12 cellular contexts compared by ENCODE assay signal in genomic region chr5:115551415-115551814, GRCh38. TPM values are rescaled to one million over a fixed set of nuclear protein-coding genes. Genes with fewer than 3 reads are reported as not detected.
DNase-seq lines count a peak whose midpoint lies in the region; ATAC-seq and TF ChIP-seq lines count a peak whose summit lies in the region.
"Had no signal": no experiment of that assay in that cellular context is flagged by ENCODE, and none has a peak within 500 bp of the region (broad histone marks: within the 10 kb centered on the region; RNA-seq: fewer than 3 reads in every experiment).

No MANE protein-coding gene starts in this region.

- dilution Hi-C loops in mammary epithelial cell (cut with HindIII; ENCODE audit: low sequenced_read_pairs) = no loop called here

- no peak for TF ChIP-seq CTCF in mammary epithelial cell (conservative IDR thresholded peaks at IDR 0.05 in 1 of 2, IDR thresholded peaks at IDR 0.05 in 1 of 2; ENCODE audit: extremely low read depth in 1 of 2, insufficient read depth in 1 of 2, low read depth in 1 of 2, low read length in 2 of 2)

- no peak overlapping the region for H2AFZ ChIP-seq in mammary epithelial cell (ENCODE audit: low read depth, low read length)

- no peak overlapping the region for H3K4me2 ChIP-seq in mammary epithelial cell (ENCODE audit: insufficient read depth, low read depth, low read length)

- H3K4me3 ChIP-seq in mammary epithelial cell (replicated peaks in 1 of 3; ENCODE audit: insufficient read depth in 1 of 3, low read depth in 2 of 3, low read length in 3 of 3) (no peak overlapping the region), right cardiac atrium (ENCODE audit: low read length) (no peak overlapping the region)
- H3K4me3 ChIP-seq: uterus had no signal

- no peaks in the 10 kb centered on the region for H3K79me2 ChIP-seq in mammary epithelial cell (ENCODE audit: insufficient read depth, low read length)

- no peaks in the 10 kb centered on the region for H3K27me3 ChIP-seq in mammary epithelial cell (ENCODE audit: insufficient read depth, low read length)
- no peaks in the 10 kb centered on the region for H3K27me3 ChIP-seq in right cardiac atrium (ENCODE audit: control insufficient read depth, insufficient read depth)
- H3K27me3 ChIP-seq: uterus had no signal

- H3K27ac ChIP-seq in mammary epithelial cell (ENCODE audit: insufficient read depth, low read depth, low read length) = no peak overlapping the region
- no peak overlapping the region for H3K27ac ChIP-seq in right cardiac atrium (ENCODE audit: low read length)
- H3K27ac ChIP-seq: uterus, VCaP had no signal

- CTCF ChIA-PET in mammary epithelial cell (lab: Charles Lee; ENCODE audit: low non-redundant PET) = interaction anchor here (0.9 kb wide), 1 partner anchor 23 kb away, joined by 6 read pairs; no protein-coding TSS in a partner anchor

- peak; percentile 42 to 89 for ATAC-seq in right cardiac atrium
- no peak for ATAC-seq in HG02798 (IDR thresholded peaks at IDR 0.05; ENCODE audit: poor library complexity, unreplicated experiment)

- DNase-seq in AG08395 (ENCODE audit: low spot score) (peak; percentile 49), HT1080 (ENCODE audit: low read depth) (peak; percentile 69), mammary epithelial cell (peak; percentile 67), right cardiac atrium (peak in 1 of 3 donors; percentile 18), T1000 (lab: John Stamatoyannopoulos, UW) (no peak), inferior parietal cortex (ENCODE audit: extremely low spot score) (no peak)
- DNase-seq in stimulated activated CD4-positive, alpha-beta T cell treated with anti-CD3 and anti-CD28 coated beads, Interleukin-4, amount 100 ng/mL, for 4 hours = no peak
- DNase-seq: SHP77, uterus had no signal

- WGBS in mammary epithelial cell (ENCODE audit: low coverage, missing lambda C conversion rate) = 88% methylated on average over 4 of the region's 4 CpGs
- WGBS in right cardiac atrium = 62% methylated on average over 4 of the region's 4 CpGs

- BruUV-seq in mammary epithelial cell (replicated peaks; lab: Mats Ljungman, UMichigan) = no TSS peak

- no peak overlapping the region for H3K9ac ChIP-seq in mammary epithelial cell (ENCODE audit: insufficient read depth, low read length)

- no peaks in the 10 kb centered on the region for H3K36me3 ChIP-seq in mammary epithelial cell (ENCODE audit: insufficient read depth, low read length)
- H3K36me3 ChIP-seq: uterus had no signal

- in situ Hi-C loops in mammary epithelial cell (cut with MboI; ENCODE audit: low sequenced_read_pairs in 2 of 2) = no loop called here

- H4K20me1 ChIP-seq in mammary epithelial cell (ENCODE audit: insufficient read depth, low read length) = no peaks in the 10 kb centered on the region

- intact Hi-C loops in mammary epithelial cell (cut with micrococcal nuclease) = no loop called here
- intact Hi-C loops in right cardiac atrium (cut with DNase I) = no loop called here

- H3K9me3 ChIP-seq in mammary epithelial cell (replicated peaks; ENCODE audit: insufficient read depth, low read length) (no peaks in the 10 kb centered on the region), right cardiac atrium (ENCODE audit: control insufficient read depth, low read length) (no peaks in the 10 kb centered on the region)
- H3K9me3 ChIP-seq: uterus had no signal

- H3K4me1 ChIP-seq in mammary epithelial cell (ENCODE audit: insufficient read depth, low read length) (no peaks in the 10 kb centered on the region), right cardiac atrium (ENCODE audit: control insufficient read depth, insufficient read depth, low read length) (peaks cover 1% of the 10 kb centered on the region)
- H3K4me1 ChIP-seq: uterus had no signal

RNA-seq across cellular contexts. Expression of gene FEM1C, which starts 6.8 kb away (rescaled TPM):
- total RNA-seq in HT1080 (2014; rRNA removed; shearing (Covaris generic)) = 8.1 and 12.9 TPM in 2 replicates
- polyA plus RNA-seq in HT1080 (2015; cell fraction: cytosol; rRNA removed) = 11.7 and 15.9 TPM in 2 replicates
- polyA plus RNA-seq in HT1080 (2015; cell fraction: nucleus; rRNA removed) = 19.4 and 22.0 TPM in 2 replicates
- total RNA-seq in mammary epithelial cell (10 to 100 TPM; 15.1 to 15.2 TPM), right cardiac atrium (10 to 100 TPM; 19.3 to 29.5 (median 22.1) TPM)
- polyA plus RNA-seq in mammary epithelial cell (7.3 TPM), right cardiac atrium (8.4 TPM)
- 18.1 TPM for polyA minus RNA-seq in mammary epithelial cell

RNA-seq across cellular contexts. Expression of gene TICAM2, which starts 50.9 kb away (rescaled TPM):
- 2.4 and 2.7 TPM in 2 replicates for total RNA-seq in HT1080 (2014; rRNA removed; shearing (Covaris generic))
- 1.7 and 1.8 TPM in 2 replicates for polyA plus RNA-seq in HT1080 (2015; cell fraction: cytosol; rRNA removed)
- polyA plus RNA-seq in HT1080 (2015; cell fraction: nucleus; rRNA removed) = 1.5 and 1.7 TPM in 2 replicates
- total RNA-seq in mammary epithelial cell = under 1 TPM; 0.83 to 0.96 TPM
- polyA plus RNA-seq in mammary epithelial cell = 0.23 TPM
- polyA minus RNA-seq in mammary epithelial cell = not detected
- 1 to 10 TPM; 3.2 to 4.3 (median 3.7) TPM for total RNA-seq in right cardiac atrium
- polyA plus RNA-seq in right cardiac atrium = 1.5 TPM
- total RNA-seq: NCI-H460 had no signal

Comparison
In these comparisons a context has a peak if more than half of its experiments do, and no peak if none do; other contexts are left out.
1. DNase-seq: peak in AG08395 (single experiment), HT1080 (single experiment) and mammary epithelial cell (single experiment); none in stimulated activated CD4-positive, alpha-beta T cell treated with anti-CD3 and anti-CD28 coated beads, Interleukin-4, amount 100 ng/mL, for 4 hours (0 of 2), T1000 (single experiment) and inferior parietal cortex (single experiment).